Comparison of ENCODE assay signal across 14 cellular contexts in genomic region chr1:89607156-89607555, GRCh38. TPM values are rescaled to one million over a fixed set of nuclear protein-coding genes. Genes with fewer than 3 reads are reported as not detected.
DNase-seq lines count a peak whose midpoint lies in the region; ATAC-seq and TF ChIP-seq lines count a peak whose summit lies in the region.
"Had no signal": no experiment of that assay in that cellular context is flagged by ENCODE, and none has a peak within 500 bp of the region (broad histone marks: within the 10 kb centered on the region; RNA-seq: fewer than 3 reads in every experiment).

No MANE protein-coding gene starts in this region.

- H3K27ac Mint-ChIP-seq in stimulated activated naive CD8-positive, alpha-beta T cell treated with anti-CD3 and anti-CD28 coated beads, Interleukin-15, Interleukin-2, amounts not matched to agents 100 ng/mL and 50 ng/mL, for 24 hours: peak overlapping the region; percentile 99
- peak overlapping the region; percentile 100 for H3K27ac Mint-ChIP-seq in activated T-cell treated with anti-CD3 and anti-CD28 coated beads, Interleukin-2, amount 50 U/mL, for 24 hours
- H3K27ac Mint-ChIP-seq in effector memory CD8-positive, alpha-beta T cell: peak overlapping the region; percentile 96 to 97
- H3K27ac Mint-ChIP-seq in chondrocyte (ENCODE audit: unreplicated experiment): no peak overlapping the region
- H3K27ac Mint-ChIP-seq: brain had no signal

- TF ChIP-seq CTCF in chondrocyte (IDR thresholded peaks at IDR 0.05): no peak

- peaks cover 99% of the 10 kb centered on the region for H3K4me1 Mint-ChIP-seq in stimulated activated naive CD8-positive, alpha-beta T cell treated with anti-CD3 and anti-CD28 coated beads, Interleukin-15, Interleukin-2, amounts not matched to agents 100 ng/mL and 50 ng/mL, for 24 hours (ENCODE audit: low read depth)
- H3K4me1 Mint-ChIP-seq in activated T-cell treated with anti-CD3 and anti-CD28 coated beads, Interleukin-2, amount 50 U/mL, for 24 hours (ENCODE audit: low read depth): peaks cover 96% of the 10 kb centered on the region
- peaks cover 61 to 75% of the 10 kb centered on the region in 2 donors for H3K4me1 Mint-ChIP-seq in effector memory CD8-positive, alpha-beta T cell (ENCODE audit: low read depth in 2 of 2)
- H3K4me1 Mint-ChIP-seq in chondrocyte (ENCODE audit: low read depth): peaks cover 23% of the 10 kb centered on the region

- H3K4me3 Mint-ChIP-seq in stimulated activated naive CD8-positive, alpha-beta T cell treated with anti-CD3 and anti-CD28 coated beads, Interleukin-15, Interleukin-2, amounts not matched to agents 100 ng/mL and 50 ng/mL, for 24 hours: peak overlapping the region; percentile 61
- peak overlapping the region; percentile 79 for H3K4me3 Mint-ChIP-seq in activated T-cell treated with anti-CD3 and anti-CD28 coated beads, Interleukin-2, amount 50 U/mL, for 24 hours
- peak overlapping the region; percentile 41 to 85 for H3K4me3 Mint-ChIP-seq in effector memory CD8-positive, alpha-beta T cell
- no peak overlapping the region for H3K4me3 Mint-ChIP-seq in chondrocyte (ENCODE audit: unreplicated experiment)
- H3K4me3 Mint-ChIP-seq: brain had no signal

- ATAC-seq in stimulated activated naive CD8-positive, alpha-beta T cell treated with anti-CD3 and anti-CD28 coated beads, Interleukin-15, Interleukin-2, amounts not matched to agents 100 U/mL and 50 U/mL, for 24 hours: no peak
- peak; percentile 27 for ATAC-seq in effector memory CD8-positive, alpha-beta T cell (replicated peaks)
- no peak for ATAC-seq in HG02571 (IDR thresholded peaks at IDR 0.05; ENCODE audit: unreplicated experiment)

- H3K27me3 Mint-ChIP-seq in stimulated activated naive CD8-positive, alpha-beta T cell treated with anti-CD3 and anti-CD28 coated beads, Interleukin-15, Interleukin-2, amounts not matched to agents 100 ng/mL and 50 ng/mL, for 24 hours: no peaks in the 10 kb centered on the region
- no peaks in the 10 kb centered on the region for H3K27me3 Mint-ChIP-seq in activated T-cell treated with anti-CD3 and anti-CD28 coated beads, Interleukin-2, amount 50 U/mL, for 24 hours
- no peaks in the 10 kb centered on the region for H3K27me3 Mint-ChIP-seq in effector memory CD8-positive, alpha-beta T cell
- H3K27me3 Mint-ChIP-seq in chondrocyte (ENCODE audit: low read depth): no peaks in the 10 kb centered on the region
- H3K27me3 Mint-ChIP-seq: brain had no signal

- H3K9me3 Mint-ChIP-seq in stimulated activated naive CD8-positive, alpha-beta T cell treated with anti-CD3 and anti-CD28 coated beads, Interleukin-15, Interleukin-2, amounts not matched to agents 100 ng/mL and 50 ng/mL, for 24 hours: no peaks in the 10 kb centered on the region
- H3K9me3 Mint-ChIP-seq in activated T-cell treated with anti-CD3 and anti-CD28 coated beads, Interleukin-2, amount 50 U/mL, for 24 hours: no peaks in the 10 kb centered on the region
- H3K9me3 Mint-ChIP-seq in effector memory CD8-positive, alpha-beta T cell: no peaks in the 10 kb centered on the region
- H3K9me3 Mint-ChIP-seq in chondrocyte (ENCODE audit: low read depth): no peaks in the 10 kb centered on the region
- H3K9me3 Mint-ChIP-seq: brain had no signal

- no peak for DNase-seq in stimulated activated naive CD8-positive, alpha-beta T cell treated with anti-CD3 and anti-CD28 coated beads, Interleukin-15, Interleukin-2, amounts not matched to agents 100 U/mL and 50 U/mL, for 24 hours
- DNase-seq in activated T-cell treated with anti-CD3 and anti-CD28 coated beads, Interleukin-2, amount 50 U/mL, for 24 hours: no peak
- DNase-seq in effector memory CD8-positive, alpha-beta T cell: peak in 2 of 3 experiments; percentile 7 to 22
- DNase-seq in chondrocyte (ENCODE audit: low spot score) (no peak), epidermal melanocyte (ENCODE audit: insufficient read length, low spot score) (no peak), NCI-H2171 treated with DMSO at 0.1 percent for 48 hours (lab: John Stamatoyannopoulos, UW) (no peak)
- DNase-seq: AML-193, GM23248, NCI-H1436, OCI-M1, uterus had no signal

- H3K36me3 Mint-ChIP-seq in stimulated activated naive CD8-positive, alpha-beta T cell treated with anti-CD3 and anti-CD28 coated beads, Interleukin-15, Interleukin-2, amounts not matched to agents 100 ng/mL and 50 ng/mL, for 24 hours (ENCODE audit: low read depth): no peaks in the 10 kb centered on the region
- H3K36me3 Mint-ChIP-seq in activated T-cell treated with anti-CD3 and anti-CD28 coated beads, Interleukin-2, amount 50 U/mL, for 24 hours (ENCODE audit: low read depth): peaks cover 37% of the 10 kb centered on the region
- H3K36me3 Mint-ChIP-seq in effector memory CD8-positive, alpha-beta T cell (ENCODE audit: insufficient read depth): peaks cover 26% of the 10 kb centered on the region
- H3K36me3 Mint-ChIP-seq in chondrocyte (ENCODE audit: low read depth): no peaks in the 10 kb centered on the region
- H3K36me3 Mint-ChIP-seq: brain had no signal

RNA-seq across cellular contexts. Expression of gene LRRC8C, which starts 25.8 kb away (rescaled TPM):
- total RNA-seq in chondrocyte: 2.3 to 2.6 TPM (median 2.3 TPM) in 3 replicates

Comparison
In these comparisons a context has a peak if more than half of its experiments do, and no peak if none do; other contexts are left out.
1. DNase-seq: peak in effector memory CD8-positive, alpha-beta T cell (2 of 3); none in stimulated activated naive CD8-positive, alpha-beta T cell treated with anti-CD3 and anti-CD28 coated beads, Interleukin-15, Interleukin-2, amounts not matched to agents 100 U/mL and 50 U/mL, for 24 hours (single experiment), activated T-cell treated with anti-CD3 and anti-CD28 coated beads, Interleukin-2, amount 50 U/mL, for 24 hours (single experiment), chondrocyte (single experiment), epidermal melanocyte (single experiment) and NCI-H2171 treated with DMSO at 0.1 percent for 48 hours (single experiment).